30 cellular contexts compared by ENCODE assay signal in the genomic region with DNA sequence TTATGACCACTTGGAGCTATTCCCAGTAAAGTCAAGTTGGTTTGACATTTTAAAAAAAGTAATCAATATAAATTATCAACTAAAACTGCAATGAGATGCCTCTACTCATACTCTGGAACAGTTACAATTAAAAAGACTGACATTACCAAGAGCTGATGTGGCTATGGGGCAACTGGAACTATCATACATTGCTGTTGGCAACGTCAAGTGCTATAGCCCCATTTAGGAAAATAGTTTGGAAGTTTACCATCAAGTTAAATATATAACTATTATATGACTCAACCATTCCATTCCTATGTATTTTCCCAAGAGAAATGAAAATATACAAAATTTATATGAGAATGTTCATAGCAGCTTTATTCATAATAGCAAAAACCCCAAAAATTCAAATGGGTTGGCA.
"Had no signal": no experiment of that assay in that cellular context is flagged by ENCODE, and none has a peak within 500 bp of the region (broad histone marks: within the 10 kb centered on the region; RNA-seq: fewer than 3 reads in every experiment).

No MANE protein-coding gene starts in this region.

- H3K9me3 ChIP-seq: body of pancreas, esophagus muscularis mucosa had no signal

- FAIRE-seq: frontal cortex had no signal

- H3K4me1 Mint-ChIP-seq: activated CD4-positive, alpha-beta T cell treated with anti-CD3 and anti-CD28 coated beads for 36 hours; activated CD4-positive, alpha-beta T cell treated with anti-CD3 and anti-CD28 coated beads, Interleukin-2, amount 10 ng/mL, durations not matched to agents 24 days and 14 days; activated CD8-positive, alpha-beta memory T cell treated with anti-CD3 and anti-CD28 coated beads, Interleukin-2, amount 10 ng/mL, durations not matched to agents 7 days and 5 days; activated naive CD4-positive, alpha-beta T cell treated with anti-CD3 and anti-CD28 coated beads, Interleukin-2, amount 10 ng/mL, durations not matched to agents 7 days and 5 days; activated naive CD8-positive, alpha-beta T cell treated with anti-CD3 and anti-CD28 coated beads, Interleukin-2, amount 10 ng/mL, durations not matched to agents 7 days and 5 days had no signal

- H3K27ac ChIP-seq: body of pancreas, esophagus muscularis mucosa had no signal

- H3K27me3 Mint-ChIP-seq: activated CD4-positive, alpha-beta memory T cell treated with anti-CD3 and anti-CD28 coated beads for 36 hours; activated CD4-positive, alpha-beta T cell treated with anti-CD3 and anti-CD28 coated beads for 36 hours; activated CD4-positive, alpha-beta T cell treated with anti-CD3 and anti-CD28 coated beads, Interleukin-2, amount 10 ng/mL, durations not matched to agents 24 days and 14 days; activated CD8-positive, alpha-beta memory T cell treated with anti-CD3 and anti-CD28 coated beads, Interleukin-2, amount 10 ng/mL, durations not matched to agents 7 days and 5 days; activated naive CD4-positive, alpha-beta T cell treated with anti-CD3 and anti-CD28 coated beads, Interleukin-2, amount 10 ng/mL, durations not matched to agents 7 days and 5 days; activated naive CD8-positive, alpha-beta T cell treated with anti-CD3 and anti-CD28 coated beads, Interleukin-2, amount 10 ng/mL, durations not matched to agents 7 days and 5 days; effector memory CD8-positive, alpha-beta T cell had no signal

- H3K36me3 Mint-ChIP-seq: activated CD4-positive, alpha-beta memory T cell treated with anti-CD3 and anti-CD28 coated beads for 36 hours; activated CD8-positive, alpha-beta memory T cell treated with anti-CD3 and anti-CD28 coated beads, Interleukin-2, amount 10 ng/mL, durations not matched to agents 7 days and 5 days; activated naive CD4-positive, alpha-beta T cell treated with anti-CD3 and anti-CD28 coated beads, Interleukin-2, amount 10 ng/mL, durations not matched to agents 7 days and 5 days; activated naive CD4-positive, alpha-beta T cell treated with anti-CD3 and anti-CD28 coated beads, Interleukin-2, amount 50 U/mL, for 72 hours; activated naive CD8-positive, alpha-beta T cell treated with anti-CD3 and anti-CD28 coated beads, Interleukin-2, amount 10 ng/mL, durations not matched to agents 7 days and 5 days had no signal

- H3K4me3 Mint-ChIP-seq: activated CD4-positive, alpha-beta memory T cell treated with anti-CD3 and anti-CD28 coated beads for 36 hours; activated CD4-positive, alpha-beta T cell treated with anti-CD3 and anti-CD28 coated beads for 36 hours; activated CD4-positive, alpha-beta T cell treated with anti-CD3 and anti-CD28 coated beads, Interleukin-2, amount 10 ng/mL, durations not matched to agents 24 days and 14 days; activated CD8-positive, alpha-beta memory T cell treated with anti-CD3 and anti-CD28 coated beads, Interleukin-2, amount 10 ng/mL, durations not matched to agents 7 days and 5 days; activated CD8-positive, alpha-beta T cell treated with anti-CD3 and anti-CD28 coated beads, Interleukin-2, amount 10 ng/mL, durations not matched to agents 7 days and 5 days; activated naive CD4-positive, alpha-beta T cell treated with anti-CD3 and anti-CD28 coated beads, Interleukin-2, amount 10 ng/mL, durations not matched to agents 7 days and 5 days; activated naive CD8-positive, alpha-beta T cell treated with anti-CD3 and anti-CD28 coated beads, Interleukin-2, amount 10 ng/mL, durations not matched to agents 7 days and 5 days; activated T-cell treated with anti-CD3 and anti-CD28 coated beads, Interleukin-2, amount 50 U/mL, for 72 hours; effector memory CD8-positive, alpha-beta T cell had no signal

- ATAC-seq: activated CD4-positive, alpha-beta T cell treated with anti-CD3 and anti-CD28 coated beads for 36 hours; activated CD8-positive, alpha-beta memory T cell treated with anti-CD3 and anti-CD28 coated beads, Interleukin-2, amount 10 ng/mL, durations not matched to agents 7 days and 5 days; activated CD8-positive, alpha-beta T cell treated with anti-CD3 and anti-CD28 coated beads, Interleukin-2, amount 10 ng/mL, durations not matched to agents 7 days and 5 days; activated naive CD4-positive, alpha-beta T cell treated with anti-CD3 and anti-CD28 coated beads, Interleukin-2, amount 50 U/mL, for 72 hours; activated T-cell treated with anti-CD3 and anti-CD28 coated beads, Interleukin-2, amount 50 U/mL, for 72 hours; body of pancreas; effector memory CD8-positive, alpha-beta T cell had no signal

- H3K27me3 ChIP-seq: body of pancreas, esophagus muscularis mucosa had no signal

- H3K36me3 ChIP-seq: esophagus muscularis mucosa had no signal

- H3K4me1 ChIP-seq: body of pancreas, esophagus muscularis mucosa had no signal

- DNase-seq: activated CD4-positive, alpha-beta memory T cell treated with anti-CD3 and anti-CD28 coated beads for 36 hours; activated CD4-positive, alpha-beta T cell treated with anti-CD3 and anti-CD28 coated beads for 36 hours; activated CD4-positive, alpha-beta T cell treated with anti-CD3 and anti-CD28 coated beads, Interleukin-2, amount 10 ng/mL, durations not matched to agents 24 days and 14 days; activated CD4-positive, CD25-positive, alpha-beta regulatory T cell; activated CD4-positive, CD25-positive, alpha-beta regulatory T cell treated with anti-CD3 and anti-CD28 coated beads, Interleukin-2, amount 50 U/mL, for 72 hours; activated CD8-positive, alpha-beta memory T cell treated with anti-CD3 and anti-CD28 coated beads, Interleukin-2, amount 10 ng/mL, durations not matched to agents 7 days and 5 days; activated CD8-positive, alpha-beta memory T cell treated with anti-CD3 and anti-CD28 coated beads, Interleukin-2, amount 50 U/mL, for 4 hours; activated CD8-positive, alpha-beta T cell treated with anti-CD3 and anti-CD28 coated beads, Interleukin-2, amount 10 ng/mL, durations not matched to agents 7 days and 5 days; activated gamma-delta T cell; activated naive CD4-positive, alpha-beta T cell; activated naive CD4-positive, alpha-beta T cell treated with anti-CD3 and anti-CD28 coated beads, Interleukin-2, amount 10 ng/mL, durations not matched to agents 7 days and 5 days; activated naive CD8-positive, alpha-beta T cell treated with anti-CD3 and anti-CD28 coated beads, Interleukin-2, amount 10 ng/mL, durations not matched to agents 7 days and 5 days; activated T-cell treated with anti-CD3 and anti-CD28 coated beads, Interleukin-2, amount 50 U/mL, for 1 hour; activated T-cell treated with anti-CD3 and anti-CD28 coated beads, Interleukin-2, amount 50 U/mL, for 72 hours; amniotic stem cell; anterior cingulate cortex; body of pancreas; caudate nucleus; cortex of kidney; dermis blood vessel endothelial cell; effector CD4-positive, alpha-beta T cell; effector memory CD8-positive, alpha-beta T cell; erythroblast; foreskin fibroblast; head of caudate nucleus; T-helper 1 cell; T-helper 2 cell had no signal

- H3K9me3 Mint-ChIP-seq: activated CD4-positive, alpha-beta T cell treated with anti-CD3 and anti-CD28 coated beads, Interleukin-2, amount 10 ng/mL, durations not matched to agents 24 days and 14 days; activated naive CD4-positive, alpha-beta T cell treated with anti-CD3 and anti-CD28 coated beads, Interleukin-2, amount 10 ng/mL, durations not matched to agents 7 days and 5 days; activated naive CD4-positive, alpha-beta T cell treated with anti-CD3 and anti-CD28 coated beads, Interleukin-2, amount 50 U/mL, for 72 hours; activated naive CD8-positive, alpha-beta T cell treated with anti-CD3 and anti-CD28 coated beads, Interleukin-2, amount 10 ng/mL, durations not matched to agents 7 days and 5 days; effector memory CD8-positive, alpha-beta T cell had no signal

- H3K27ac Mint-ChIP-seq: activated CD4-positive, alpha-beta memory T cell treated with anti-CD3 and anti-CD28 coated beads for 36 hours; activated CD4-positive, alpha-beta T cell treated with anti-CD3 and anti-CD28 coated beads for 36 hours; activated CD4-positive, alpha-beta T cell treated with anti-CD3 and anti-CD28 coated beads, Interleukin-2, amount 10 ng/mL, durations not matched to agents 24 days and 14 days; activated CD8-positive, alpha-beta memory T cell treated with anti-CD3 and anti-CD28 coated beads, Interleukin-2, amount 10 ng/mL, durations not matched to agents 7 days and 5 days; activated CD8-positive, alpha-beta T cell treated with anti-CD3 and anti-CD28 coated beads, Interleukin-2, amount 10 ng/mL, durations not matched to agents 7 days and 5 days; activated naive CD4-positive, alpha-beta T cell treated with anti-CD3 and anti-CD28 coated beads, Interleukin-2, amount 10 ng/mL, durations not matched to agents 7 days and 5 days; activated naive CD4-positive, alpha-beta T cell treated with anti-CD3 and anti-CD28 coated beads, Interleukin-2, amount 50 U/mL, for 72 hours; activated naive CD8-positive, alpha-beta T cell treated with anti-CD3 and anti-CD28 coated beads, Interleukin-2, amount 10 ng/mL, durations not matched to agents 7 days and 5 days; activated T-cell treated with anti-CD3 and anti-CD28 coated beads, Interleukin-2, amount 50 U/mL, for 72 hours; effector memory CD8-positive, alpha-beta T cell had no signal

- H3K4me3 ChIP-seq: body of pancreas, esophagus muscularis mucosa had no signal
